8 cellular contexts compared by ENCODE assay signal in genomic region chr3:52705438-52705687, GRCh38. TPM values are rescaled to one million over a fixed set of nuclear protein-coding genes. Genes with fewer than 3 reads are reported as not detected.
A peak's percentile ranks its signal among the peaks of the same experiment; 100 is the strongest.
DNase-seq lines count a peak whose midpoint lies in the region; ATAC-seq and TF ChIP-seq lines count a peak whose summit lies in the region.

No MANE protein-coding gene starts in this region.

- no peaks in the 10 kb centered on the region for H3K27me3 Mint-ChIP-seq in activated CD8-positive, alpha-beta memory T cell treated with anti-CD3 and anti-CD28 coated beads, Interleukin-2, amount 10 ng/mL, durations not matched to agents 7 days and 5 days
- H3K27me3 Mint-ChIP-seq in activated naive CD8-positive, alpha-beta T cell = no peaks in the 10 kb centered on the region

- H3K4me3 ChIP-seq in kidney epithelial cell (ENCODE audit: low read depth, low read length) (peak overlapping the region; percentile 88), thymus (ENCODE audit: low read length) (peak overlapping the region; percentile 71)

- WGBS in thymus = under 1% methylated on average over 25 of the region's 25 CpGs

- no peak for DNase-seq in activated CD8-positive, alpha-beta memory T cell treated with anti-CD3 and anti-CD28 coated beads, Interleukin-2, amount 10 ng/mL, durations not matched to agents 7 days and 5 days
- no peak for DNase-seq in activated CD8-positive, alpha-beta memory T cell treated with anti-CD3 and anti-CD28 coated beads, Interleukin-2, amount 50 U/mL, for 4 hours
- no peak for DNase-seq in kidney epithelial cell (ENCODE audit: low read depth)
- DNase-seq in COLO668 (lab: John Stamatoyannopoulos, UW; ENCODE audit: unreplicated experiment) = no peak
- DNase-seq in NCI-H1694 treated with DMSO at 0.1 percent for 48 hours (lab: John Stamatoyannopoulos, UW) = no peak

- H3K4me1 ChIP-seq in thymus (ENCODE audit: control insufficient read depth, insufficient read depth, low read length) = peaks cover 22% of the 10 kb centered on the region

- H3K27me3 ChIP-seq in kidney epithelial cell (ENCODE audit: control insufficient read depth, insufficient read depth, low read length) = no peaks in the 10 kb centered on the region
- H3K27me3 ChIP-seq in thymus (ENCODE audit: control insufficient read depth, insufficient read depth) = no peaks in the 10 kb centered on the region

- H3K9me3 Mint-ChIP-seq in activated CD8-positive, alpha-beta memory T cell treated with anti-CD3 and anti-CD28 coated beads, Interleukin-2, amount 10 ng/mL, durations not matched to agents 7 days and 5 days (ENCODE audit: low read depth) = no peaks in the 10 kb centered on the region
- H3K9me3 Mint-ChIP-seq in activated naive CD8-positive, alpha-beta T cell (ENCODE audit: low read depth) = no peaks in the 10 kb centered on the region

- peak overlapping the region; percentile 74 for H3K27ac ChIP-seq in thymus (ENCODE audit: low read depth)

- H3K4me1 Mint-ChIP-seq in activated CD8-positive, alpha-beta memory T cell treated with anti-CD3 and anti-CD28 coated beads, Interleukin-2, amount 10 ng/mL, durations not matched to agents 7 days and 5 days = peaks cover 41% of the 10 kb centered on the region
- peaks cover 33% of the 10 kb centered on the region for H3K4me1 Mint-ChIP-seq in activated naive CD8-positive, alpha-beta T cell (ENCODE audit: low read depth)

- H3K36me3 ChIP-seq in kidney epithelial cell (ENCODE audit: control insufficient read depth, insufficient read depth, low read length) (no peaks in the 10 kb centered on the region), thymus (ENCODE audit: control insufficient read depth, insufficient read depth) (peaks cover 4% of the 10 kb centered on the region)

- H3K4me3 Mint-ChIP-seq in activated CD8-positive, alpha-beta memory T cell treated with anti-CD3 and anti-CD28 coated beads, Interleukin-2, amount 10 ng/mL, durations not matched to agents 7 days and 5 days = peak overlapping the region; percentile 95
- peak overlapping the region; percentile 96 for H3K4me3 Mint-ChIP-seq in activated naive CD8-positive, alpha-beta T cell

- peaks cover 19% of the 10 kb centered on the region for H3K36me3 Mint-ChIP-seq in activated CD8-positive, alpha-beta memory T cell treated with anti-CD3 and anti-CD28 coated beads, Interleukin-2, amount 10 ng/mL, durations not matched to agents 7 days and 5 days
- H3K36me3 Mint-ChIP-seq in activated naive CD8-positive, alpha-beta T cell = no peaks in the 10 kb centered on the region

- no peak for TF ChIP-seq CTCF in kidney epithelial cell (IDR thresholded peaks at IDR 0.05; ENCODE audit: insufficient read depth, low read length, poor library complexity, severe bottlenecking)

- no peak for ATAC-seq in activated CD8-positive, alpha-beta memory T cell treated with anti-CD3 and anti-CD28 coated beads, Interleukin-2, amount 10 ng/mL, durations not matched to agents 7 days and 5 days
- no peak for ATAC-seq in HG02571 (IDR thresholded peaks at IDR 0.05; ENCODE audit: unreplicated experiment)

- CTCF ChIA-PET in activated CD8-positive, alpha-beta memory T cell treated with anti-CD3 and anti-CD28 coated beads, Interleukin-2, amount 10 ng/mL, durations not matched to agents 7 days and 5 days (lab: Charles Lee) = interaction anchor here (1.0 to 3.4 kb wide), 4 partner anchors 11 to 429 kb away, joined by 3 to 18 read pairs (median 4); no protein-coding TSS in a partner anchor

- no peaks in the 10 kb centered on the region for H3K9me3 ChIP-seq in thymus (ENCODE audit: control insufficient read depth)

- H3K27ac Mint-ChIP-seq in activated CD8-positive, alpha-beta memory T cell treated with anti-CD3 and anti-CD28 coated beads, Interleukin-2, amount 10 ng/mL, durations not matched to agents 7 days and 5 days = peak overlapping the region; percentile 91
- peak overlapping the region; percentile 93 for H3K27ac Mint-ChIP-seq in activated naive CD8-positive, alpha-beta T cell

RNA-seq across cellular contexts. Expression of gene GLT8D1, which starts 0.2 kb away (rescaled TPM):
- 10 to 100 TPM; 37.0 to 46.3 TPM for total RNA-seq in activated CD8-positive, alpha-beta memory T cell treated with anti-CD3 and anti-CD28 coated beads, Interleukin-2, amount 10 ng/mL, durations not matched to agents 7 days and 5 days
- 40.9 and 45.9 TPM in 2 replicates for total RNA-seq in kidney epithelial cell
- polyA plus RNA-seq in thymus = 47.5 TPM

RNA-seq across cellular contexts. Expression of gene SPCS1, which starts 0.5 kb away (rescaled TPM):
- total RNA-seq in activated CD8-positive, alpha-beta memory T cell treated with anti-CD3 and anti-CD28 coated beads, Interleukin-2, amount 10 ng/mL, durations not matched to agents 7 days and 5 days = 100 to 1,000 TPM in 1 of 2 experiments, 10 to 100 TPM in 1; 87.3 to 106 TPM
- 199 and 237 TPM in 2 replicates for total RNA-seq in kidney epithelial cell
- polyA plus RNA-seq in thymus = 167 TPM

RNA-seq across cellular contexts. Expression of gene GNL3, which starts 19.5 kb away (rescaled TPM):
- total RNA-seq in activated CD8-positive, alpha-beta memory T cell treated with anti-CD3 and anti-CD28 coated beads, Interleukin-2, amount 10 ng/mL, durations not matched to agents 7 days and 5 days = 100 to 1,000 TPM in 1 of 2 experiments, 10 to 100 TPM in 1; 86.8 to 116 TPM
- 109 and 135 TPM in 2 replicates for total RNA-seq in kidney epithelial cell
- 67.4 TPM for polyA plus RNA-seq in thymus

RNA-seq across cellular contexts. Expression of gene PBRM1, which starts 19.6 kb away (rescaled TPM):
- total RNA-seq in activated CD8-positive, alpha-beta memory T cell treated with anti-CD3 and anti-CD28 coated beads, Interleukin-2, amount 10 ng/mL, durations not matched to agents 7 days and 5 days = 10 to 100 TPM; 69.7 to 73.3 TPM
- total RNA-seq in kidney epithelial cell = 74.2 and 89.5 TPM in 2 replicates
- polyA plus RNA-seq in thymus = 15.7 TPM
